ENCODE assay signal across 8 cellular contexts in genomic region chr19:36791420-36792125, GRCh38. TPM values are rescaled to one million over a fixed set of nuclear protein-coding genes. Genes with fewer than 3 reads are reported as not detected.
A peak's percentile ranks its signal among the peaks of the same experiment; 100 is the strongest.
DNase-seq lines count a peak whose midpoint lies in the region; ATAC-seq and TF ChIP-seq lines count a peak whose summit lies in the region.
"Not testable (repeated sequence)": the region's sequence is repeated elsewhere in the genome, so short reads cannot be mapped to it uniquely, and the experiment has no call there.

No MANE protein-coding gene starts in this region.

- H3K36me3 Mint-ChIP-seq in immature natural killer cell, result not testable (repeated sequence)

- H3K9me3 Mint-ChIP-seq in immature natural killer cell, result peaks cover 20 to 58% (median 40%) of the 10 kb centered on the region in 6 donors

- H3K27ac Mint-ChIP-seq in immature natural killer cell, result peak overlapping the region in 5 of 6 donors; percentile 5 to 66 (median 45)

- TF ChIP-seq CTCF in DND-41 (IDR thresholded peaks at IDR 0.05; ENCODE audit: borderline replicate concordance, extremely low read depth, low read length, poor library complexity, severe bottlenecking); brain microvascular endothelial cell (IDR thresholded peaks at IDR 0.05; ENCODE audit: low read depth, low read length, missing control alignments); osteoblast (IDR thresholded peaks at IDR 0.05; ENCODE audit: extremely low read depth, low read depth, low read length): not testable (repeated sequence)
- peak in 3 of 6 experiments; percentile 33 to 40 (median 34) for TF ChIP-seq CTCF in thyroid gland (IDR thresholded peaks at IDR 0.05)

- peaks cover 9 to 13% of the 10 kb centered on the region in 2 donors for H3K4me1 Mint-ChIP-seq in immature natural killer cell

- H2AFZ ChIP-seq in DND-41 (ENCODE audit: low read depth, low read length), result not testable (repeated sequence)
- H2AFZ ChIP-seq in osteoblast (ENCODE audit: low read length), result peak overlapping the region; percentile 90

- not testable (repeated sequence) for TF ChIP-seq POLR2A in thyroid gland (IDR thresholded peaks at IDR 0.05)

- H3K79me2 ChIP-seq in DND-41 (ENCODE audit: insufficient read depth, low read length); osteoblast (ENCODE audit: insufficient read depth, low read length): not testable (repeated sequence)

- in situ Hi-C loops in brain microvascular endothelial cell (cut with HindIII; ENCODE audit: low pct_ligation_motif_present, low sequenced_read_pairs), result not testable (repeated sequence)

- not testable (repeated sequence) for H4K20me1 ChIP-seq in DND-41 (ENCODE audit: insufficient read depth, low read length); osteoblast (ENCODE audit: insufficient read depth, low read length)

- not testable (repeated sequence) for H3K36me3 ChIP-seq in DND-41 (ENCODE audit: insufficient read depth, low read length); brain microvascular endothelial cell (replicated peaks); osteoblast (ENCODE audit: insufficient read depth, low read length); thyroid gland

- H3K4me3 ChIP-seq in DND-41 (ENCODE audit: low read depth in 1 of 2, low read length in 2 of 2), result not testable (repeated sequence)
- H3K4me3 ChIP-seq in brain microvascular endothelial cell (ENCODE audit: low read depth, low read length) (peak overlapping the region; percentile 24), osteoblast (ENCODE audit: insufficient read depth, low read length) (peak overlapping the region; percentile 54), thyroid gland (replicated peaks in 1 of 3) (peak overlapping the region in 1 of 3 donors; percentile 21)

- peak; percentile 99 for ATAC-seq in DND-41 (ENCODE audit: insufficient read depth, low read depth)

- not testable (repeated sequence) for H3K4me1 ChIP-seq in DND-41 (ENCODE audit: insufficient read depth, low read length); osteoblast (ENCODE audit: insufficient read depth, low read length); thyroid gland

- 10% methylated on average over 17 to 24 of the region's 34 CpGs for WGBS in thyroid gland, 2 donors

- intact Hi-C loops in thyroid gland (cut with DNase I), result not testable (repeated sequence)

- not testable (repeated sequence) for DNase-seq in DND-41
- DNase-seq in NCI-H2029 (lab: John Stamatoyannopoulos, UW) (peak; percentile 15), brain microvascular endothelial cell (peak; percentile 13), fibroblast of peridontal ligament (ENCODE audit: extremely low read depth) (peak; percentile 5), immature natural killer cell (peak; percentile 14 to 28 (median 21)), osteoblast (ENCODE audit: insufficient read length, low spot score, missing footprints) (peak; percentile 27), thyroid gland (peak; percentile 74 to 77)
- DNase-seq in activated CD4-positive, alpha-beta T cell treated with anti-CD3 and anti-CD28 coated beads for 48 hours, result peak; percentile 32

- H3K27me3 ChIP-seq in DND-41 (ENCODE audit: insufficient read depth, low read length, poor library complexity); brain microvascular endothelial cell (replicated peaks); osteoblast (ENCODE audit: insufficient read depth, low read length); thyroid gland: not testable (repeated sequence)

- H3K9me3 ChIP-seq in DND-41 (ENCODE audit: insufficient read depth, low read length, severe bottlenecking); osteoblast (ENCODE audit: low read depth, low read length); thyroid gland: not testable (repeated sequence)

- H3K4me2 ChIP-seq in DND-41 (ENCODE audit: insufficient read depth, low read length), result not testable (repeated sequence)
- H3K4me2 ChIP-seq in osteoblast (ENCODE audit: insufficient read depth, low read length), result peak overlapping the region; percentile 52

- not testable (repeated sequence) for H3K27ac ChIP-seq in DND-41 (ENCODE audit: low read length); brain microvascular endothelial cell; osteoblast (ENCODE audit: low read depth, low read length)
- peak overlapping the region; percentile 36 to 55 (median 43) for H3K27ac ChIP-seq in thyroid gland

- H3K9ac ChIP-seq in DND-41 (ENCODE audit: low read depth, low read length), result not testable (repeated sequence)

- peak overlapping the region; percentile 44 to 71 (median 53) for H3K4me3 Mint-ChIP-seq in immature natural killer cell

- not testable (repeated sequence) for H3K27me3 Mint-ChIP-seq in immature natural killer cell (ENCODE audit: low read depth in 3 of 3)

RNA-seq across cellular contexts. Expression of gene ZNF850, which starts 19.0 kb away (rescaled TPM):
- polyA plus RNA-seq in immature natural killer cell, result under 1 TPM in 2 of 3 donors, not detected in 1; 0.22 to 0.50 TPM
- total RNA-seq in osteoblast, result 2.5 and 3.2 TPM in 2 replicates
- total RNA-seq in thyroid gland, result 1 to 10 TPM; 2.4 to 4.8 (median 3.7) TPM

RNA-seq across cellular contexts. Expression of gene ZNF790, which starts 46.6 kb away (rescaled TPM):
- 1 to 10 TPM; 6.2 to 8.8 (median 8.5) TPM for polyA plus RNA-seq in immature natural killer cell
- total RNA-seq in osteoblast (6.9 and 8.3 TPM in 2 replicates), thyroid gland (10 to 100 TPM in 3 of 4 donors, 1 to 10 TPM in 1; 9.8 to 18.7 (median 14.6) TPM)

RNA-seq across cellular contexts. Expression of gene ZNF345, which starts 59.1 kb away (rescaled TPM):
- 1 to 10 TPM; 3.2 to 5.4 (median 3.6) TPM for polyA plus RNA-seq in immature natural killer cell
- 4.7 and 5.3 TPM in 2 replicates for total RNA-seq in osteoblast
- total RNA-seq in thyroid gland, result 10 to 100 TPM in 1 of 4 donors, 1 to 10 TPM in 3; 6.0 to 11.6 (median 8.2) TPM
